ENCODE assay signal across 1 cellular context in the genomic region with DNA sequence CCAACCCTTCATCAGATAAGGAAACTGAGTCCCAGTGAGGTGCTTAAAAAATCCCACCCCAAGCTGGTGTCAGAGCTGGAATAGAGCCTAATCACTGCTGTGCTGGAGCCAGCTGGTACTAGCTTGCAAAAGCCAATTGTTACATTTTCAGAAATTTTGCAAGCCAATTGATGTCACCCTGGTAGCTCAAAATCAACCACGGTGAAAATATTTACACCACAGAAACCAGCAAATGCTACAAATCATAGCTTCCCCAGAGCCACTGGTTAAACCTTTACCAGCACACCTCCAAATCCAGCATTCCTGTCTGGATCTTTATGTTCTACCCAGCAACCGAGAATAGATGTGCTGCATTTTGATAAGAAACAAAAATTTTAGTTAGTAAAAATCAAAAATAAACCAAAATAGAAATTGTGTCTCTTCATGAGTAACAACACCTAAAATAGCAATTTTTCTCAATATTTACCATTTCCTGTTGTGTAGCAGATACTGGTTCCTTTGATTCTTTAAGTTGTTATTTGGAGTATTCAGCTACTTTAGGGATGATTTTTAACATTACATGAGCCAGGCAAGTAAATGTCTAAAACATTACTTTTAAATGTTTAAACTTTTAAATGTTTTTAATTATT.
TF ChIP-seq lines count a peak whose summit lies in the region.

No MANE protein-coding gene starts in this region.

TF ChIP-seq in IMR-90, 13 proteins besides CTCF, POLR2A, EP300 and RAD21 (continued from another document):
- TF ChIP-seq, protein P1, sequence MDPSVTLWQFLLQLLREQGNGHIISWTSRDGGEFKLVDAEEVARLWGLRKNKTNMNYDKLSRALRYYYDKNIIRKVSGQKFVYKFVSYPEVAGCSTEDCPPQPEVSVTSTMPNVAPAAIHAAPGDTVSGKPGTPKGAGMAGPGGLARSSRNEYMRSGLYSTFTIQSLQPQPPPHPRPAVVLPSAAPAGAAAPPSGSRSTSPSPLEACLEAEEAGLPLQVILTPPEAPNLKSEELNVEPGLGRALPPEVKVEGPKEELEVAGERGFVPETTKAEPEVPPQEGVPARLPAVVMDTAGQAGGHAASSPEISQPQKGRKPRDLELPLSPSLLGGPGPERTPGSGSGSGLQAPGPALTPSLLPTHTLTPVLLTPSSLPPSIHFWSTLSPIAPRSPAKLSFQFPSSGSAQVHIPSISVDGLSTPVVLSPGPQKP (IDR thresholded peaks at IDR 0.05; ENCODE audit: borderline replicate concordance, low read depth, low read length) = no peak
TF ChIP-seq in IMR-90: peak in this region for 1.
